In the genomic region with DNA sequence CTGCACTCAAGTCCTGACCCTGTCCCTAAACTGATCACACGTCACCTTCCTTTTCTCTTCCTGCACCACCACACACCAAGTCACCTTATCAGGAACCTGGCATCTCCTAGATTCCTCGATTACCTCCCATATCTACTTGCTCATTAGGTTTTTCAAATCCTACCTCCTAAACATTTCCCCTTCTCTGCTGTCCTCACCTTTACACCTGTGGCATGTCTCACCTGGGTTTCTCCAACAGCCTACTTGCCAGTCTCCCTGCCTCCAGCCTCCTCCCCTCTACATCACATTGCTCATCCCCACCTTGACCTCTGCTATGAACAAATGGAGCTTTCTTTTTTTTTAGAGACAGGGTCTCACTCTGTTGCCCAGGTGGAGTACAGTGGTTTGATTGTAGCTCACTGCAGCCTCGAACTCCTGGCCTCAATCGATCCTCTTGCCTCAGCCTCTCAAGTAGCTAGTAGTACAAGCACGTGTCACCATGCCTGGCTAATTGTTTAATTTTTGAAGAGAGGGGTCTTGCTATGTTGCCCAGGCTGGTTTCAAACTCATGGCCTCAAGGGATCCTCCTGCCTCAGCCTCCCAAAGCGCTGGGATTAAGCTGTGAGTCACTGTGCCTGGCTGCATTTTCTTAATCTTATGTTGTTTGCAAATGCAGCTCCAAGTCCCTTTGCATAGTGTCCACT, we compare ENCODE assay signal across 14 cellular contexts. TPM values are rescaled to one million over a fixed set of nuclear protein-coding genes. Genes with fewer than 3 reads are reported as not detected.
"Had no signal": no experiment of that assay in that cellular context is flagged by ENCODE, and none has a peak within 500 bp of the region (broad histone marks: within the 10 kb centered on the region; RNA-seq: fewer than 3 reads in every experiment).

No MANE protein-coding gene starts in this region.

- H3K36me3 Mint-ChIP-seq: activated naive CD4-positive, alpha-beta T cell treated with anti-CD3 and anti-CD28 coated beads, Interleukin-2, amount 50 U/mL, for 24 hours had no signal

- H3K27ac ChIP-seq: gastroesophageal sphincter, left ventricle myocardium inferior, parathyroid adenoma, VCaP had no signal

- H2AFZ ChIP-seq: parathyroid adenoma had no signal

- H3K4me3 Mint-ChIP-seq: activated naive CD4-positive, alpha-beta T cell treated with anti-CD3 and anti-CD28 coated beads, Interleukin-2, amount 50 U/mL, for 24 hours; stimulated activated naive CD8-positive, alpha-beta T cell treated with anti-CD3 and anti-CD28 coated beads, Interleukin-15, amount 100 ng/mL, for 72 hours had no signal

- H3K9me3 Mint-ChIP-seq: activated naive CD4-positive, alpha-beta T cell treated with anti-CD3 and anti-CD28 coated beads, Interleukin-2, amount 50 U/mL, for 24 hours; stimulated activated naive CD8-positive, alpha-beta T cell treated with anti-CD3 and anti-CD28 coated beads, Interleukin-15, amount 100 ng/mL, for 72 hours had no signal

- ATAC-seq: gastroesophageal sphincter had no signal

- H3K27ac Mint-ChIP-seq: activated naive CD4-positive, alpha-beta T cell treated with anti-CD3 and anti-CD28 coated beads, Interleukin-2, amount 50 U/mL, for 24 hours; stimulated activated naive CD8-positive, alpha-beta T cell treated with anti-CD3 and anti-CD28 coated beads, Interleukin-15, amount 100 ng/mL, for 72 hours had no signal

- H3K9me3 ChIP-seq: gastroesophageal sphincter, left ventricle myocardium inferior had no signal

- DNase-seq: activated CD4-positive, alpha-beta T cell treated with anti-CD3 and anti-CD28 coated beads for 4 hours; activated CD8-positive, alpha-beta memory T cell treated with anti-CD3 and anti-CD28 coated beads for 24 hours; amniotic stem cell; left ventricle myocardium inferior; mesenchymal stem cell; stimulated activated CD4-positive, alpha-beta T cell treated with anti-CD3 and anti-CD28 coated beads, Interleukin-4, amount 100 ng/mL, for 1 hour; stimulated activated CD8-positive, alpha-beta memory T cell treated with anti-CD3 and anti-CD28 coated beads, Interleukin-4, amount 100 ng/mL, for 48 hours; stimulated activated naive CD8-positive, alpha-beta T cell treated with anti-CD3 and anti-CD28 coated beads, Interleukin-15, amount 100 ng/mL, for 72 hours; SW 1271 had no signal

- H3K4me3 ChIP-seq: gastroesophageal sphincter, left ventricle myocardium inferior had no signal

- H3K79me2 ChIP-seq: parathyroid adenoma had no signal

- H3K36me3 ChIP-seq: gastroesophageal sphincter, left ventricle myocardium inferior had no signal

- H3K9ac ChIP-seq: parathyroid adenoma had no signal

RNA-seq across cellular contexts. Expression of gene IGSF9, which starts 6.4 kb away (rescaled TPM):
- total RNA-seq: chondrocyte had no signal

RNA-seq across cellular contexts. Expression of gene SLAMF9, which starts 15.0 kb away (rescaled TPM):
- total RNA-seq: chondrocyte, gastroesophageal sphincter, left ventricle myocardium inferior had no signal
